In the genomic region with DNA sequence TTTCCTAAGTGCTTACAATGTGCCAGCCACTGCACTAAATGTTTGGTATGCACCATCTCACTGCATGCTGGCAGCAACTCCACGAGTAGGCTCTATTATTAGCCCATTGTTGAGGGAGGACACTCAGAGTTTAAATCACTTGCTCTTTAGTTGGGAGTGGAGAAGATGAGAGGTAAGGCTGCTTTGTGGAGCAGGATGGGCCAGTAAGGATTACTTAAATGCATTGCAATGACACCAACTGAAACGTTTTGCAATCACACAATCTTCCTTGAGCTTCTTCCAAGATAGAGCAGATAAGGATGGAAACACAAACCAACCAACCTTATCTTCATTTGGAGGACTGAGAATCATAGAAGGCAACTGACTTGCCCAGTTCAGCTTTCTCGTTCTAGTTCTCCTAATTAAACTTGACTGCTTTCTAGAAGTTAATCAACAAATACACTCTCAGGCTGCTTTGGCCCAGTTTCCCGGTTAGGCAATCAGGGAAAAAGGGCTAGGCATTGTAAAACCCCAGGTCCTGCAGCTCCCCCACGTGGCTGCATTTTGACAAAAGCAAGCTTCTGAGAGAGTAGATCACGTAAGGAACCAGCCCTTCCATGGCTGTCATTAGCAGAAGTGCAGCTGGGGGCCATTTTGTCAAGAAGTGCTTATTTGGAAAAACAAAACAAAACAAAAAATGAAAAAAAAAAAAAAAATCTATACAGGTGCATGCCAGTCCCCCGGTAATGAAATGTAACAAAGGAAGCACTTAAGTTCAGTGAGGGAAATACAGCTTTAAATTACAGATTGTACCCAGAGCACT, we compare ENCODE assay signal across 8 cellular contexts.
DNase-seq lines count a peak whose midpoint lies in the region; ATAC-seq, FAIRE-seq and TF ChIP-seq lines count a peak whose summit lies in the region.

No MANE protein-coding gene starts in this region.

- H3K79me2 ChIP-seq in endothelial cell of umbilical vein (ENCODE audit: control insufficient read depth, insufficient read depth, low read length) = no peaks in the 10 kb centered on the region

- intact Hi-C loops in endothelial cell of umbilical vein (cut with micrococcal nuclease) (loop anchor here (1.0 to 10.0 kb wide), 10 partner anchors 23 to 862 kb away; no protein-coding TSS in a partner anchor), mucosa of descending colon (cut with DNase I, micrococcal nuclease) (loop anchor here in 1 of 2 donors (10.0 kb wide), 1 partner anchor 365 kb away; no protein-coding TSS in a partner anchor)

- TF ChIP-seq CTCF in endothelial cell of umbilical vein (IDR thresholded peaks at IDR 0.05; ENCODE audit: extremely low read depth in 1 of 2, insufficient read depth in 1 of 2, low read depth in 1 of 2, low read length in 2 of 2) = peak; percentile 70 to 84
- TF ChIP-seq CTCF in mucosa of descending colon (IDR thresholded peaks at IDR 0.05) = peak; percentile 43

- FAIRE-seq in endothelial cell of umbilical vein (lab: Jason Lieb, UNC) = peak; percentile 87

- H3K4me2 ChIP-seq in endothelial cell of umbilical vein (ENCODE audit: insufficient read depth, low read length) = peak overlapping the region; percentile 61

- H4K20me1 ChIP-seq in endothelial cell of umbilical vein (replicated peaks; ENCODE audit: control insufficient read depth, extremely low read depth, insufficient read depth, low read length) = no peaks in the 10 kb centered on the region

- H3K36me3 ChIP-seq in endothelial cell of umbilical vein (ENCODE audit: control insufficient read depth in 2 of 2, extremely low read depth in 1 of 2, insufficient read depth in 2 of 2, low read length in 2 of 2) (no peaks in the 10 kb centered on the region), mucosa of descending colon (ENCODE audit: low read depth) (no peaks in the 10 kb centered on the region)

- CTCF ChIA-PET in endothelial cell of umbilical vein (lab: Charles Lee) = interaction anchor here (0.6 to 5.9 kb wide), 58 partner anchors 9 to 1627 kb away, joined by 3 to 141 read pairs (median 5); a partner anchor contains a TSS

- H3K9me3 ChIP-seq in endothelial cell of umbilical vein (replicated peaks; ENCODE audit: control insufficient read depth, insufficient read depth, low read length) (no peaks in the 10 kb centered on the region), mucosa of descending colon (no peaks in the 10 kb centered on the region)

- BruUV-seq in endothelial cell of umbilical vein (replicated peaks; lab: Mats Ljungman, UMichigan) = no TSS peak

- dilution Hi-C loops in endothelial cell of umbilical vein (cut with MboI; ENCODE audit: extremely low pct_ligation_motif_present, low sequenced_read_pairs) = loop anchor here (25.0 kb wide), 1 partner anchor 352 kb away; a partner anchor contains a TSS

- peak overlapping the region; percentile 94 for H2AFZ ChIP-seq in endothelial cell of umbilical vein (ENCODE audit: low read depth, low read length)

- ATAC-seq in GM18870 (IDR thresholded peaks at IDR 0.05; ENCODE audit: unreplicated experiment) (peak; percentile 60), HG03354 (IDR thresholded peaks at IDR 0.05; ENCODE audit: poor library complexity, severe bottlenecking, unreplicated experiment) (peak; percentile 79), mucosa of descending colon (peak; percentile 90)

- POLR2A ChIA-PET in endothelial cell of umbilical vein (lab: Charles Lee) = interaction anchor here (0.6 to 1.3 kb wide), 6 partner anchors 24 to 1517 kb away, joined by 3 to 8 read pairs (median 5); a partner anchor contains a TSS

- no peak overlapping the region for H3K4me3 ChIP-seq in endothelial cell of umbilical vein (replicated peaks in 1 of 3; ENCODE audit: insufficient read depth in 1 of 3, low read depth in 1 of 3, low read length in 3 of 3)
- no peak overlapping the region for H3K4me3 ChIP-seq in mucosa of descending colon

- H3K9me1 ChIP-seq in endothelial cell of umbilical vein (replicated peaks; ENCODE audit: control insufficient read depth, extremely low read depth, insufficient read depth, low read length) = no peaks in the 10 kb centered on the region

- no peak for TF ChIP-seq POLR2A in endothelial cell of umbilical vein (IDR thresholded peaks at IDR 0.05; ENCODE audit: low read depth, low read length)

- H3K27ac ChIP-seq in endothelial cell of umbilical vein (ENCODE audit: insufficient read depth, low read depth, low read length) = peak overlapping the region; percentile 65

- no peaks in the 10 kb centered on the region for H3K27me3 ChIP-seq in endothelial cell of umbilical vein (ENCODE audit: control insufficient read depth in 2 of 2, insufficient read depth in 2 of 2, low read length in 2 of 2)

- peak overlapping the region; percentile 78 for H3K9ac ChIP-seq in endothelial cell of umbilical vein (replicated peaks; ENCODE audit: extremely low read depth, insufficient read depth, low read length)

- H3K4me1 ChIP-seq in endothelial cell of umbilical vein (ENCODE audit: control insufficient read depth, extremely low read depth, insufficient read depth, low read length) (peaks cover 29% of the 10 kb centered on the region), mucosa of descending colon (ENCODE audit: low read depth) (peaks cover 22% of the 10 kb centered on the region)

- DNase-seq in AML-193 (lab: John Stamatoyannopoulos, UW) = peak; percentile 89
- DNase-seq in NCI-H82 (lab: John Stamatoyannopoulos, UW) = peak; percentile 94
- DNase-seq in activated CD8-positive, alpha-beta memory T cell treated with anti-CD3 and anti-CD28 coated beads for 24 hours = peak; percentile 86
- DNase-seq in endothelial cell of umbilical vein (ENCODE audit: low read depth, low spot score) = peak; percentile 94
- peak; percentile 91 to 99 (median 94) for DNase-seq in mucosa of descending colon
- peak; percentile 46 to 53 for DNase-seq in stimulated activated CD8-positive, alpha-beta memory T cell treated with anti-CD3 and anti-CD28 coated beads, Interleukin-4, amount 100 ng/mL, for 4 hours (ENCODE audit: low read depth in 2 of 2, low spot score in 1 of 2)

TF ChIP-seq in endothelial cell of umbilical vein, 7 proteins besides CTCF, POLR2A, EP300 and RAD21:
- TF ChIP-seq FOS (IDR thresholded peaks at IDR 0.05; ENCODE audit: borderline replicate concordance, insufficient read depth, low read length) = no peak
- TF ChIP-seq MYC (IDR thresholded peaks at IDR 0.05; ENCODE audit: low read depth, low read length) = no peak
- peak; percentile 34 for TF ChIP-seq GATA2 (IDR thresholded peaks at IDR 0.05; ENCODE audit: insufficient read depth, insufficient read length, low read depth, low read length)
- TF ChIP-seq, protein P1, sequence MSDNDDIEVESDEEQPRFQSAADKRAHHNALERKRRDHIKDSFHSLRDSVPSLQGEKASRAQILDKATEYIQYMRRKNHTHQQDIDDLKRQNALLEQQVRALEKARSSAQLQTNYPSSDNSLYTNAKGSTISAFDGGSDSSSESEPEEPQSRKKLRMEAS (IDR thresholded peaks at IDR 0.05; ENCODE audit: insufficient read depth, insufficient read length) = peak; percentile 40
- no peak for TF ChIP-seq JUN (IDR thresholded peaks at IDR 0.05; ENCODE audit: borderline replicate concordance, insufficient read depth, insufficient read length, low read depth)
- no peak for TF ChIP-seq EZH2 (IDR thresholded peaks at IDR 0.05; ENCODE audit: borderline replicate concordance, low read depth, low read length, severe bottlenecking)
- TF ChIP-seq POLR2AphosphoS5 (IDR thresholded peaks at IDR 0.05; ENCODE audit: insufficient read depth, low read depth, low read length) = no peak
